Comparison of ENCODE assay signal across 8 cellular contexts in the genomic region with DNA sequence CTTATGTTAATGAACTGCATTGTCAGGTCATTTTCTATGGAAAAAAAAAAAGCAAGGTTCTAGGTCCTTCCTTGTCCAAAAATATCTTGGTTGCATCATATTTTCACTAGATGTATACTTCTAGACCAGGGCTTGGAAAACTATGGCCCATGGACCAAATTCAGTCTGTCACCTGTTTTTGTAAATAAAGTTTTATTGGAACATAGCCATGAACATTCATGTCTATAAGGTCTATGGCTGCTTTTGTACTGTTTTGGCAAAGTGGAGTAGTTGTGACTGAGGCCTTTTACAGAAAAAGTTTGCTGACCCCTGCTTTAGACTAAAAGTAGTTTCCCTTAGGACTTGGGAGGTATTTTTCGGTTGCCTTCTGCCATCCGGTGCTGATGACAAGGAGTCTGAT. TPM values are rescaled to one million over a fixed set of nuclear protein-coding genes. Genes with fewer than 3 reads are reported as not detected.
"Had no signal": no experiment of that assay in that cellular context is flagged by ENCODE, and none has a peak within 500 bp of the region (broad histone marks: within the 10 kb centered on the region; RNA-seq: fewer than 3 reads in every experiment).

No MANE protein-coding gene starts in this region.

- FAIRE-seq: HTR-8/SVneo had no signal

- H3K27ac ChIP-seq: HL-60, KMS-11 had no signal

- H3K4me2 ChIP-seq: KMS-11 had no signal

- DNase-seq: IMR-90, KBM-7, KG1 had no signal

- H3K9ac ChIP-seq: KMS-11 had no signal

RNA-seq across cellular contexts. Expression of a gene that starts 19.2 kb away (rescaled TPM):
- total RNA-seq: HT1080, IMR-90 had no signal
- polyA plus RNA-seq: IgD-negative memory B cell, IMR-90 had no signal

RNA-seq across cellular contexts. Expression of a gene that starts 36.8 kb away (rescaled TPM):
- total RNA-seq: HT1080, IMR-90 had no signal
- polyA plus RNA-seq: IgD-negative memory B cell, IMR-90 had no signal
